22 cellular contexts compared by ENCODE assay signal in the genomic region with DNA sequence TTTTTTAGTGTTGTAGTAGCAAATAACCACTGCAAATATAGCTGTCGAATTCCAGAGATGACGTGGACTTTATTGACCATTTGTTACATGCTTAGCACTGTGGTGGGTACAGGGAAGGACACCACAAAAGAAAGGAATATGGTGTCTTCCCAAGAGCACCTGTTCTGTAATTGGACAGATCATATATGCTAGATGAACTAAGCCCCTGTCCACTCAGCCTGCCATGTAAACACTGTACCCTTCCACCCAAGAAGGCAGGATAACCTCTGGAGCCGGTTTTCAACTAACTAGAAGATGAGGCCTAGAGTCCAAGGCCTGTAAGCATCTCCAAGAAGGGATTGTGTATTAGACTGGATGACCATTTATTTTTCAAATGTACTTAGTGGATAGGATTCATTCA.
"Had no signal": no experiment of that assay in that cellular context is flagged by ENCODE, and none has a peak within 500 bp of the region (broad histone marks: within the 10 kb centered on the region; RNA-seq: fewer than 3 reads in every experiment).

No MANE protein-coding gene starts in this region.

- ATAC-seq: natural killer cell treated with Interleukin-12 subunit alpha and Interleukin-12 subunit beta and Interleukin-15 and Interleukin-18, amount 100 ng/mL, for 72 hours; stimulated activated naive CD8-positive, alpha-beta T cell treated with anti-CD3 and anti-CD28 coated beads, Interleukin-15, Interleukin-2, amounts not matched to agents 100 U/mL and 50 U/mL, for 24 hours had no signal

- H3K27me3 Mint-ChIP-seq: activated naive CD8-positive, alpha-beta T cell treated with anti-CD3 and anti-CD28 coated beads, Interleukin-2, amount 10 ng/mL, durations not matched to agents 7 days and 5 days; brain; natural killer cell treated with Interleukin-12 subunit alpha and Interleukin-12 subunit beta and Interleukin-15 and Interleukin-18, amount 100 ng/mL, for 72 hours had no signal

- H3K4me1 ChIP-seq: tibial nerve had no signal

- DNase-seq: activated CD4-positive, alpha-beta T cell treated with anti-CD3 and anti-CD28 coated beads for 1 hour; activated CD8-positive, alpha-beta memory T cell treated with anti-CD3 and anti-CD28 coated beads for 24 hours; activated CD8-positive, alpha-beta memory T cell treated with anti-CD3 and anti-CD28 coated beads, Interleukin-2, amount 50 U/mL, for 48 hours; activated naive CD8-positive, alpha-beta T cell treated with anti-CD3 and anti-CD28 coated beads, Interleukin-2, amount 10 ng/mL, durations not matched to agents 7 days and 5 days; anterior cingulate cortex; dorsolateral prefrontal cortex; endodermal cell; foreskin fibroblast; nucleus accumbens; posterior cingulate gyrus; stimulated activated CD4-positive, alpha-beta T cell treated with anti-CD3 and anti-CD28 coated beads, Interleukin-12 subunit alpha, Interleukin-12 subunit beta, amount 100 ng/mL, for 4 hours; stimulated activated CD4-positive, alpha-beta T cell treated with anti-CD3 and anti-CD28 coated beads, Interleukin-2, amount 100 ng/mL, for 24 hours; stimulated activated naive CD8-positive, alpha-beta T cell treated with anti-CD3 and anti-CD28 coated beads, Interleukin-15, Interleukin-2, amounts not matched to agents 100 U/mL and 50 U/mL, for 24 hours; substantia nigra; WERI-Rb-1 had no signal

- H3K4me1 Mint-ChIP-seq: endodermal cell had no signal

- H3K27ac ChIP-seq: dorsolateral prefrontal cortex, epithelial cell of prostate, SJSA1, tibial nerve, WERI-Rb-1 had no signal

- H3K9me3 ChIP-seq: SJSA1, tibial nerve had no signal

- H3K4me3 Mint-ChIP-seq: activated naive CD8-positive, alpha-beta T cell treated with anti-CD3 and anti-CD28 coated beads, Interleukin-2, amount 10 ng/mL, durations not matched to agents 7 days and 5 days; brain; endodermal cell; natural killer cell treated with Interleukin-12 subunit alpha and Interleukin-12 subunit beta and Interleukin-15 and Interleukin-18, amount 100 ng/mL, for 72 hours had no signal

- FAIRE-seq: colon, urothelium cell line had no signal

- H3K27ac Mint-ChIP-seq: activated naive CD8-positive, alpha-beta T cell treated with anti-CD3 and anti-CD28 coated beads, Interleukin-2, amount 10 ng/mL, durations not matched to agents 7 days and 5 days; brain; endodermal cell had no signal

- H3K4me3 ChIP-seq: dorsolateral prefrontal cortex, SJSA1, tibial nerve had no signal

- H3K9me3 Mint-ChIP-seq: activated naive CD8-positive, alpha-beta T cell treated with anti-CD3 and anti-CD28 coated beads, Interleukin-2, amount 10 ng/mL, durations not matched to agents 7 days and 5 days; brain; endodermal cell; natural killer cell treated with Interleukin-12 subunit alpha and Interleukin-12 subunit beta and Interleukin-15 and Interleukin-18, amount 100 ng/mL, for 72 hours had no signal

- H3K27me3 ChIP-seq: dorsolateral prefrontal cortex, SJSA1, tibial nerve had no signal
